Comparison of ENCODE assay signal across 8 cellular contexts in genomic region chr16:71230122-71230845, GRCh38. TPM values are rescaled to one million over a fixed set of nuclear protein-coding genes. Genes with fewer than 3 reads are reported as not detected.
A peak's percentile ranks its signal among the peaks of the same experiment; 100 is the strongest.
DNase-seq lines count a peak whose midpoint lies in the region; ATAC-seq, FAIRE-seq and TF ChIP-seq lines count a peak whose summit lies in the region.

HYDIN (minus strand) TSS chr16:71230722; CDS start chr16:71186895, 43,827 bp downstream.

- no peak for TF ChIP-seq RAD21 in A549 (conservative IDR thresholded peaks at IDR 0.05 in 1 of 2, IDR thresholded peaks at IDR 0.05 in 1 of 2)

- H3K4me1 ChIP-seq in A549: no peaks in the 10 kb centered on the region

- 9% methylated on average over 38 of the region's 38 CpGs for WGBS in A549 (ENCODE audit: missing lambda C conversion rate)

- ATAC-seq in A549 (peak; percentile 97 to 98), omental fat pad (ENCODE audit: low FRiP score) (peak; percentile 62), GM21367 (IDR thresholded peaks at IDR 0.05; ENCODE audit: unreplicated experiment) (no peak), HG03521 (IDR thresholded peaks at IDR 0.05; ENCODE audit: unreplicated experiment) (no peak)

- H3K27ac ChIP-seq in A549: no peak within 1 kb of the TSS

- DNase-seq in A549 (ENCODE audit: low read depth in 1 of 2, low spot score in 1 of 2): peak; percentile 67 to 78
- peak; percentile 84 for DNase-seq in HEK293T (ENCODE audit: extremely low spot score)
- peak; percentile 58 for DNase-seq in RPMI7951 (ENCODE audit: low read depth)
- DNase-seq in fibroblast of pulmonary artery (ENCODE audit: low read depth): peak; percentile 44
- no peak for DNase-seq in omental fat pad (ENCODE audit: low spot score)
- no peak for DNase-seq in cortex of kidney (lab: John Stamatoyannopoulos, UW)

- H3K4me2 ChIP-seq in A549: peak within 1 kb of the TSS; percentile 46

- peaks cover 8% of the 10 kb centered on the region; the same call in 2 of the 3 replicates for H3K9me3 ChIP-seq in A549

- FAIRE-seq in A549 (lab: Jason Lieb, UNC): no peak

- POLR2A ChIA-PET in A549 (lab: Yijun Ruan, JAX): no interaction called here
- POLR2A ChIA-PET in HEK293T (lab: Yijun Ruan, JAX): no interaction called here

- TF ChIP-seq EP300 in A549 (IDR thresholded peaks at IDR 0.05): no peak

- no peak for TF ChIP-seq POLR2A in A549 (IDR thresholded peaks at IDR 0.05; ENCODE audit: low read length)

- TF ChIP-seq CTCF in A549 (IDR thresholded peaks at IDR 0.05): no peak
- TF ChIP-seq CTCF in fibroblast of pulmonary artery (IDR thresholded peaks at IDR 0.05; ENCODE audit: low read length, missing control alignments): no peak
- TF ChIP-seq CTCF in omental fat pad (IDR thresholded peaks at IDR 0.05): no peak

- CTCF ChIA-PET in A549 (lab: Yijun Ruan, JAX) (no interaction called here), HEK293T (lab: Yijun Ruan, JAX) (no interaction called here)

- H3K4me3 ChIP-seq in A549 (peak within 1 kb of the TSS; percentile 44), fibroblast of pulmonary artery (replicated peaks; ENCODE audit: low read depth, low read length) (peak within 1 kb of the TSS; percentile 31)

TF ChIP-seq in A549, 52 proteins besides CTCF, POLR2A, EP300 and RAD21:
- TF ChIP-seq NFE2L2 (conservative IDR thresholded peaks at IDR 0.05; ENCODE audit: low read length): no peak
- TF ChIP-seq RFX5 (IDR thresholded peaks at IDR 0.05): peak; percentile 96
- no peak for TF ChIP-seq POLR2AphosphoS2 (conservative IDR thresholded peaks at IDR 0.05; ENCODE audit: low read length)
- TF ChIP-seq ATOH8 (CRISPR knock-in tag; IDR thresholded peaks at IDR 0.05; ENCODE audit: low read depth): no peak
- peak; percentile 49; the same call in 1 of the 2 replicates for TF ChIP-seq MAX (IDR thresholded peaks at IDR 0.05)
- TF ChIP-seq NPAS2 (CRISPR knock-in tag; IDR thresholded peaks at IDR 0.05; ENCODE audit: borderline replicate concordance): no peak
- no peak for TF ChIP-seq RCOR1 (IDR thresholded peaks at IDR 0.05; ENCODE audit: low read depth, low read length)

TF ChIP-seq in HEK293T, 16 proteins besides CTCF, POLR2A, EP300 and RAD21:
- no peak for TF ChIP-seq ZNF384 (IDR thresholded peaks at IDR 0.05)
- no peak for TF ChIP-seq TARDBP (IDR thresholded peaks at IDR 0.05)
- TF ChIP-seq L3MBTL2 (conservative IDR thresholded peaks at IDR 0.05): 0 out of 2 replicates have a peak, but pooled peaks have one; percentile 18
- TF ChIP-seq PKNOX1 (IDR thresholded peaks at IDR 0.05): peak; percentile 41; the same call in 1 of the 2 replicates

RNA-seq across cellular contexts. Expression of gene HYDIN, which starts in this region (rescaled TPM):
- 0.30 and 0.41 TPM in 2 replicates for polyA plus RNA-seq in A549 (2011; rRNA removed)
- 0.12 and 0.14 TPM in 2 replicates for polyA plus RNA-seq in A549 (2012; cell fraction: cytosol; rRNA removed)
- polyA plus RNA-seq in A549 (2012; cell fraction: nucleus; rRNA removed): 0.13 and 0.26 TPM in 2 replicates
- polyA plus RNA-seq in A549 (2017; fragmentation: RNase III; extraction: RNeasy Plus Mini Kit Qiagen cat#74134 plus additional on column Dnase treatment): 0.21 to 0.33 TPM (median 0.23 TPM) in 3 replicates
- 0.54 and 0.78 TPM in 2 replicates for polyA minus RNA-seq in A549 (2011; rRNA and poly(A)+ RNA removed)
- total RNA-seq in RPMI7951 (2014; rRNA removed; shearing (Covaris generic)): under 0.01 and 0.39 TPM in 2 replicates
- total RNA-seq in omental fat pad: 1 to 10 TPM in 3 of 4 donors, under 1 TPM in 1; 0.72 to 4.3 (median 1.2) TPM

Comparison
In these comparisons a context has a peak if more than half of its experiments do, and no peak if none do; other contexts are left out.
1. Peak in DNase-seq, ATAC-seq, H3K4me3 ChIP-seq and H3K4me2 ChIP-seq in A549; RNA of the gene not detected or under 1 TPM.
2. Peak in DNase-seq in RPMI7951; RNA of the gene not detected or under 1 TPM.
3. DNase-seq: peak in HEK293T (single experiment) and fibroblast of pulmonary artery (single experiment); none in omental fat pad (single experiment) and cortex of kidney (single experiment).